ENCODE assay signal across 1 cellular context in genomic region chr3:24495334-24495994, GRCh38.
A peak's percentile ranks its signal among the peaks of the same experiment; 100 is the strongest.
TF ChIP-seq lines count a peak whose summit lies in the region.

No MANE protein-coding gene starts in this region.

TF ChIP-seq in HepG2, 621 proteins besides CTCF, POLR2A, EP300 and RAD21 (continued from another document and continues in another):
- no peak for TF ChIP-seq ZNF318 (CRISPR knock-in tag; IDR thresholded peaks at IDR 0.05)
- TF ChIP-seq NR1H2 (CRISPR knock-in tag; IDR thresholded peaks at IDR 0.05; ENCODE audit: borderline replicate concordance, low read depth) = no peak
- TF ChIP-seq ZFP82 (CRISPR knock-in tag; IDR thresholded peaks at IDR 0.05; ENCODE audit: borderline replicate concordance) = no peak
- no peak for TF ChIP-seq THAP7 (CRISPR knock-in tag; IDR thresholded peaks at IDR 0.05)
- no peak for TF ChIP-seq PCBP2 (optimal IDR thresholded peaks at IDR 0.05; ENCODE audit: low read depth, low read length, poor library complexity, severe bottlenecking)
- no peak for TF ChIP-seq GPN1 (CRISPR knock-in tag; IDR thresholded peaks at IDR 0.05; ENCODE audit: borderline replicate concordance)
- TF ChIP-seq BORCS8-MEF2B (CRISPR knock-in tag; IDR thresholded peaks at IDR 0.05) = no peak
- TF ChIP-seq MBD4 (IDR thresholded peaks at IDR 0.05; ENCODE audit: borderline replicate concordance, low read length) = no peak
- TF ChIP-seq ZMYM2 (CRISPR knock-in tag; IDR thresholded peaks at IDR 0.05) = no peak
- TF ChIP-seq MIER2 (CRISPR knock-in tag; IDR thresholded peaks at IDR 0.05) = no peak
- TF ChIP-seq MED8 (CRISPR knock-in tag; IDR thresholded peaks at IDR 0.05; ENCODE audit: insufficient replicate concordance) = peak; percentile 72
- no peak for TF ChIP-seq ZNF33A (CRISPR knock-in tag; IDR thresholded peaks at IDR 0.05; ENCODE audit: borderline replicate concordance)
- TF ChIP-seq HNF1A (IDR thresholded peaks at IDR 0.05; ENCODE audit: low read depth) = no peak
- TF ChIP-seq HNF1A (CRISPR knock-in tag; IDR thresholded peaks at IDR 0.05; ENCODE audit: borderline replicate concordance) = no peak
- no peak; the same call in 1 of the 2 replicates for TF ChIP-seq KAT7 (CRISPR knock-in tag; IDR thresholded peaks at IDR 0.05; ENCODE audit: borderline replicate concordance)
- peak; percentile 67; the same call in 1 of the 2 replicates for TF ChIP-seq CSRNP1 (CRISPR knock-in tag; IDR thresholded peaks at IDR 0.05)
- no peak for TF ChIP-seq ZNF724P (CRISPR knock-in tag; IDR thresholded peaks at IDR 0.05; ENCODE audit: borderline replicate concordance)
- TF ChIP-seq ZNF83 (CRISPR knock-in tag; IDR thresholded peaks at IDR 0.05; ENCODE audit: borderline replicate concordance) = no peak
- TF ChIP-seq ETS1 (CRISPR knock-in tag; IDR thresholded peaks at IDR 0.05) = no peak
- TF ChIP-seq MBNL3 (CRISPR knock-in tag; conservative IDR thresholded peaks at IDR 0.05) = no peak
- no peak for TF ChIP-seq YEATS2 (CRISPR knock-in tag; IDR thresholded peaks at IDR 0.05; ENCODE audit: borderline replicate concordance)
- no peak for TF ChIP-seq PBX3 (CRISPR knock-in tag; IDR thresholded peaks at IDR 0.05; ENCODE audit: borderline replicate concordance)
- no peak for TF ChIP-seq ZMAT3 (CRISPR knock-in tag; conservative IDR thresholded peaks at IDR 0.05)
- no peak for TF ChIP-seq ZBTB7B (CRISPR knock-in tag; IDR thresholded peaks at IDR 0.05)
- TF ChIP-seq HOXA7 (CRISPR knock-in tag; IDR thresholded peaks at IDR 0.05) = no peak
- no peak for TF ChIP-seq KDM3A (CRISPR knock-in tag; IDR thresholded peaks at IDR 0.05; ENCODE audit: low read depth)
- no peak for TF ChIP-seq ZNF17 (CRISPR knock-in tag; IDR thresholded peaks at IDR 0.05)
- TF ChIP-seq SIN3B (IDR thresholded peaks at IDR 0.05; ENCODE audit: low read length) = no peak
- TF ChIP-seq SP1 (IDR thresholded peaks at IDR 0.05) = no peak
- TF ChIP-seq SP1 (CRISPR knock-in tag; IDR thresholded peaks at IDR 0.05) = no peak
- TF ChIP-seq ZNF609 (CRISPR knock-in tag; IDR thresholded peaks at IDR 0.05; ENCODE audit: borderline replicate concordance) = no peak
- TF ChIP-seq NRL (CRISPR knock-in tag; IDR thresholded peaks at IDR 0.05; ENCODE audit: borderline replicate concordance) = no peak; the same call in 1 of the 2 replicates
- peak; percentile 6; the same call in 1 of the 2 replicates for TF ChIP-seq FOXP4 (CRISPR knock-in tag; IDR thresholded peaks at IDR 0.05)
